20 cellular contexts compared by ENCODE assay signal in genomic region chr22:37846433-37846832, GRCh38. TPM values are rescaled to one million over a fixed set of nuclear protein-coding genes. Genes with fewer than 3 reads are reported as not detected.
DNase-seq lines count a peak whose midpoint lies in the region; ATAC-seq, FAIRE-seq and TF ChIP-seq lines count a peak whose summit lies in the region.
"Had no signal": no experiment of that assay in that cellular context is flagged by ENCODE, and none has a peak within 500 bp of the region (broad histone marks: within the 10 kb centered on the region; RNA-seq: fewer than 3 reads in every experiment).

No MANE protein-coding gene starts in this region.

- H3K27me3 ChIP-seq in CD4-positive, CD25-positive, alpha-beta regulatory T cell (ENCODE audit: control insufficient read depth, insufficient read depth, low read length), result no peaks in the 10 kb centered on the region
- no peaks in the 10 kb centered on the region for H3K27me3 ChIP-seq in K562 (ENCODE audit: control insufficient read depth in 2 of 2, insufficient read depth in 2 of 2, low read length in 2 of 2)
- no peaks in the 10 kb centered on the region for H3K27me3 ChIP-seq in Peyer's patch

- H3K36me3 ChIP-seq in CD4-positive, CD25-positive, alpha-beta regulatory T cell (ENCODE audit: control insufficient read depth, insufficient read depth, low read length), result peaks cover 7% of the 10 kb centered on the region
- H3K36me3 ChIP-seq in K562 (ENCODE audit: control insufficient read depth, insufficient read depth, low read length) (peaks cover 24% of the 10 kb centered on the region; the same call in 2 of the 3 replicates), Peyer's patch (peaks cover 0 to 4% (median 0%) of the 10 kb centered on the region in 3 donors)

- H2AFZ ChIP-seq in K562 (ENCODE audit: low read depth, low read length), result no peak overlapping the region

- H4K20me1 ChIP-seq in K562 (replicated peaks; ENCODE audit: control insufficient read depth, insufficient read depth, low read length), result no peaks in the 10 kb centered on the region

- peaks cover 36% of the 10 kb centered on the region for H3K4me1 Mint-ChIP-seq in T-helper 2 cell treated with Interferon-gamma antibody and Interleukin-4, amounts not matched to agents 5 μg/mL and 100 μg/mL, for 36 hours (ENCODE audit: low read depth)
- peaks cover 23 to 62% (median 37%) of the 10 kb centered on the region in 4 donors for H3K4me1 Mint-ChIP-seq in CD4-positive, CD25-positive, alpha-beta regulatory T cell

- no peak overlapping the region for H3K4me2 ChIP-seq in K562 (ENCODE audit: insufficient read depth, low read length)

- TF ChIP-seq EP300 in K562 (IDR thresholded peaks at IDR 0.05; ENCODE audit: low read length), result no peak

- peaks cover 3% of the 10 kb centered on the region for H3K9me3 Mint-ChIP-seq in T-helper 2 cell treated with Interferon-gamma antibody and Interleukin-4, amounts not matched to agents 5 μg/mL and 100 μg/mL, for 36 hours
- H3K9me3 Mint-ChIP-seq in CD4-positive, CD25-positive, alpha-beta regulatory T cell, result no peaks in the 10 kb centered on the region

- TF ChIP-seq RAD21 in K562 (CRISPR knock-in tag; conservative IDR thresholded peaks at IDR 0.05 in 1 of 2, IDR thresholded peaks at IDR 0.05 in 1 of 2), result no peak

- H3K4me3 ChIP-seq in CD4-positive, CD25-positive, alpha-beta regulatory T cell (ENCODE audit: low read depth, low read length), result no peak overlapping the region
- H3K4me3 ChIP-seq in K562 (no peak overlapping the region), Peyer's patch (no peak overlapping the region)

- H3K9me1 ChIP-seq in K562 (ENCODE audit: control insufficient read depth, insufficient read depth, low read length), result no peaks in the 10 kb centered on the region

- H3K9me3 ChIP-seq in CD4-positive, CD25-positive, alpha-beta regulatory T cell (ENCODE audit: control insufficient read depth in 2 of 2, low read length in 2 of 2), result no peaks in the 10 kb centered on the region
- H3K9me3 ChIP-seq in K562 (replicated peaks; ENCODE audit: control insufficient read depth, insufficient read depth, low read depth, low read length) (peaks cover 4% of the 10 kb centered on the region; the same call in 1 of the 2 replicates), Peyer's patch (no peaks in the 10 kb centered on the region)

- no peak overlapping the region for H3K27ac ChIP-seq in CD4-positive, CD25-positive, alpha-beta regulatory T cell (ENCODE audit: insufficient read depth, low read length, poor library complexity, severe bottlenecking)
- H3K27ac ChIP-seq in K562 (ENCODE audit: extremely low read depth, low read depth, low read length) (no peak overlapping the region), Peyer's patch (no peak overlapping the region)

- H3K4me3 Mint-ChIP-seq in T-helper 2 cell treated with Interferon-gamma antibody and Interleukin-4, amounts not matched to agents 5 μg/mL and 100 μg/mL, for 36 hours, result peak overlapping the region; percentile 15
- H3K4me3 Mint-ChIP-seq in CD4-positive, CD25-positive, alpha-beta regulatory T cell, result peak overlapping the region in 3 of 4 donors; percentile 41 to 97 (median 90)

- no peak for DNase-seq in T-helper 2 cell treated with Interferon-gamma antibody and Interleukin-4, amounts not matched to agents 5 μg/mL and 100 μg/mL, for 36 hours (ENCODE audit: low spot score)
- DNase-seq in T-helper 2 cell, result no peak
- DNase-seq in CD4-positive, CD25-positive, alpha-beta regulatory T cell, result no peak
- DNase-seq in K562 (ENCODE audit: extremely low read depth in 1 of 4, low spot score in 3 of 4), result no peak
- DNase-seq in Peyer's patch, result no peak
- DNase-seq: 8988T, DMS79 treated with DMSO at 0.1 percent for 48 hours, Karpas-422, MM.1S, NCI-H1105, NCI-H1694, NCI-H2107, NCI-H2227 treated with DMSO at 0.1 percent for 48 hours, NCI-H524 treated with DMSO at 0.1 percent for 48 hours, SHP77 had no signal

- WGBS in K562 (ENCODE audit: insufficient coverage, low coverage, missing lambda C conversion rate), result 79% methylated on average over 2 of the region's 2 CpGs

- H3K4me1 ChIP-seq in CD4-positive, CD25-positive, alpha-beta regulatory T cell (ENCODE audit: control insufficient read depth, insufficient read depth, low read length, poor library complexity, severe bottlenecking), result peaks cover 36% of the 10 kb centered on the region
- peaks cover 11 to 17% of the 10 kb centered on the region in 2 experiments; a peak in 4 of 5 replicates for H3K4me1 ChIP-seq in K562 (replicated peaks in 1 of 2; ENCODE audit: control insufficient read depth in 2 of 2, insufficient read depth in 2 of 2, low read length in 2 of 2)
- peaks cover 3 to 27% (median 12%) of the 10 kb centered on the region in 4 donors for H3K4me1 ChIP-seq in Peyer's patch

- POLR2A ChIA-PET in K562 (lab: Yijun Ruan, JAX), result interaction anchor here (0.6 to 0.7 kb wide), 2 partner anchors 29 to 160 kb away, joined by 4 read pairs; partner anchors contain the start of gene NOL12

- H3K9ac ChIP-seq in K562 (ENCODE audit: insufficient read depth in 1 of 2, low read depth in 2 of 2, low read length in 2 of 2), result no peak overlapping the region

- no peak for ATAC-seq in CD4-positive, CD25-positive, alpha-beta regulatory T cell (ENCODE audit: low read depth in 2 of 2)
- ATAC-seq in K562 (no peak), HG03280 (IDR thresholded peaks at IDR 0.05; ENCODE audit: unreplicated experiment) (no peak)
- ATAC-seq: Panc1 had no signal

- no peak for TF ChIP-seq POLR2A in K562 (conservative IDR thresholded peaks at IDR 0.05)
- no peak for TF ChIP-seq POLR2A in Peyer's patch (IDR thresholded peaks at IDR 0.05)

- H3K27ac Mint-ChIP-seq in T-helper 2 cell treated with Interferon-gamma antibody and Interleukin-4, amounts not matched to agents 5 μg/mL and 100 μg/mL, for 36 hours, result no peak overlapping the region
- no peak overlapping the region for H3K27ac Mint-ChIP-seq in CD4-positive, CD25-positive, alpha-beta regulatory T cell

- CTCF ChIA-PET in K562 (lab: Yijun Ruan, JAX; ENCODE audit: low intra/inter-chr PET ratio), result no interaction called here

- BruUV-seq in K562 (replicated peaks; lab: Mats Ljungman, UMichigan), result no TSS peak

- intact Hi-C loops in K562 (cut with micrococcal nuclease), result no loop called here

- peaks cover 62% of the 10 kb centered on the region for H3K79me2 ChIP-seq in K562 (ENCODE audit: control insufficient read depth, insufficient read depth, low read length)

- H3K27me3 Mint-ChIP-seq in T-helper 2 cell treated with Interferon-gamma antibody and Interleukin-4, amounts not matched to agents 5 μg/mL and 100 μg/mL, for 36 hours (ENCODE audit: low read depth), result no peaks in the 10 kb centered on the region
- H3K27me3 Mint-ChIP-seq in CD4-positive, CD25-positive, alpha-beta regulatory T cell, result no peaks in the 10 kb centered on the region

- H3K36me3 Mint-ChIP-seq in T-helper 2 cell treated with Interferon-gamma antibody and Interleukin-4, amounts not matched to agents 5 μg/mL and 100 μg/mL, for 36 hours (ENCODE audit: low read depth), result peaks cover 35% of the 10 kb centered on the region
- peaks cover 8% of the 10 kb centered on the region for H3K36me3 Mint-ChIP-seq in CD4-positive, CD25-positive, alpha-beta regulatory T cell

- FAIRE-seq in K562 (lab: Jason Lieb, UNC), result no peak
- FAIRE-seq: H54 had no signal

- TF ChIP-seq CTCF in K562 (IDR thresholded peaks at IDR 0.05 in 2 of 3, conservative IDR thresholded peaks at IDR 0.05 in 1 of 3; ENCODE audit: insufficient read depth in 2 of 3, low read depth in 1 of 3, low read length in 3 of 3) (no peak), Peyer's patch (IDR thresholded peaks at IDR 0.05) (no peak)

- in situ Hi-C loops in K562 (cut with MboI), result no loop called here

RNA-seq across cellular contexts. Expression of gene ANKRD54, which starts 2.3 kb away (rescaled TPM):
- total RNA-seq in CD4-positive, CD25-positive, alpha-beta regulatory T cell, result 18.8 TPM
- polyA plus RNA-seq in CD4-positive, CD25-positive, alpha-beta regulatory T cell, result 10 to 100 TPM; 15.4 to 21.4 (median 19.8) TPM
- 21.8 and 45.7 TPM in 2 replicates for total RNA-seq in K562 (2011; cell fraction: chromatin; rRNA removed; ENCODE audit: low replicate concordance)
- 36.7 and 40.0 TPM in 2 replicates for total RNA-seq in K562 (2011; cell fraction: nucleolus; rRNA removed)
- 35.6 and 41.5 TPM in 2 replicates for total RNA-seq in K562 (2011; cell fraction: nucleoplasm; rRNA removed)
- total RNA-seq in K562 (2014; rRNA removed), result 22.9 and 27.5 TPM in 2 replicates
- 8.8 and 11.5 TPM in 2 replicates for total RNA-seq in K562 (2014; rRNA removed; fragmentation: Illumina TruSeq; extraction: Trizol)
- 16.1 and 17.0 TPM in 2 replicates for total RNA-seq in K562 (2015; rRNA removed; fragmentation: Illumina TruSeq; extraction: Trizol)
- total RNA-seq in K562 (2021), result 23.6 and 24.3 TPM in 2 replicates
- 14.5 and 21.8 TPM in 2 replicates for polyA plus RNA-seq in K562 (2011; rRNA removed)
- polyA plus RNA-seq in K562 (2011; cell fraction: cytosol; rRNA removed), result 21.8 and 41.2 TPM in 2 replicates
- 56.1 and 59.2 TPM in 2 replicates for polyA plus RNA-seq in K562 (2011; cell fraction: nucleus; rRNA removed)
- 16.4 and 21.6 TPM in 2 replicates for polyA plus RNA-seq in K562 (2012)
- polyA plus RNA-seq in K562 (2014; fragmentation: Illumina TruSeq; extraction: Trizol), result 17.5 and 21.6 TPM in 2 replicates
- 10 to 100 TPM in 1 of 2 experiments, 1 to 10 TPM in 1; 5.9 to 11.6 TPM for polyA plus RNA-seq in K562 (2014; fragmentation: Nextera tagmentation; extraction: Ambion mirVana)
- 22.4 and 24.6 TPM in 2 replicates for polyA plus RNA-seq in K562 (2014; rRNA removed)
- 5.2 and 12.7 TPM in 2 replicates for polyA minus RNA-seq in K562 (2011; rRNA and poly(A)+ RNA removed)
- polyA minus RNA-seq in K562 (2011; cell fraction: cytosol; rRNA and poly(A)+ RNA removed), result 9.3 and 11.3 TPM in 2 replicates
- 10.1 and 12.6 TPM in 2 replicates for polyA minus RNA-seq in K562 (2011; cell fraction: nucleus; rRNA and poly(A)+ RNA removed)
- total RNA-seq in Peyer's patch, result 10 to 100 TPM; 24.9 to 43.3 (median 33.8) TPM

RNA-seq across cellular contexts. Expression of gene EIF3L, which starts 2.8 kb away (rescaled TPM):
- 390 TPM for total RNA-seq in CD4-positive, CD25-positive, alpha-beta regulatory T cell
- 100 to 1,000 TPM; 267 to 354 (median 308) TPM for polyA plus RNA-seq in CD4-positive, CD25-positive, alpha-beta regulatory T cell
- total RNA-seq in K562 (2011; cell fraction: chromatin; rRNA removed; ENCODE audit: low replicate concordance), result 160 and 200 TPM in 2 replicates
- 170 and 183 TPM in 2 replicates for total RNA-seq in K562 (2011; cell fraction: nucleolus; rRNA removed)
- 181 and 259 TPM in 2 replicates for total RNA-seq in K562 (2011; cell fraction: nucleoplasm; rRNA removed)
- total RNA-seq in K562 (2014; rRNA removed) (282 and 295 TPM in 2 replicates), K562 (2014; rRNA removed; fragmentation: Illumina TruSeq; extraction: Trizol) (347 and 353 TPM in 2 replicates), K562 (2015; rRNA removed; fragmentation: Illumina TruSeq; extraction: Trizol) (306 and 312 TPM in 2 replicates), K562 (2021) (402 and 426 TPM in 2 replicates), Peyer's patch (100 to 1,000 TPM; 123 to 229 (median 185) TPM)
- polyA plus RNA-seq in K562 (2011; rRNA removed) (699 and 703 TPM in 2 replicates), K562 (2014; fragmentation: Illumina TruSeq; extraction: Trizol) (395 and 506 TPM in 2 replicates), K562 (2014; fragmentation: Nextera tagmentation; extraction: Ambion mirVana) (100 to 1,000 TPM; 368 to 462 TPM), K562 (2014; rRNA removed) (257 and 313 TPM in 2 replicates)
- polyA plus RNA-seq in K562 (2011; cell fraction: cytosol; rRNA removed), result 552 and 733 TPM in 2 replicates
- 176 and 282 TPM in 2 replicates for polyA plus RNA-seq in K562 (2011; cell fraction: nucleus; rRNA removed)
- polyA plus RNA-seq in K562 (2012), result 544 and 794 TPM in 2 replicates
- 964 and 1,011 TPM in 2 replicates for polyA minus RNA-seq in K562 (2011; rRNA and poly(A)+ RNA removed)
- polyA minus RNA-seq in K562 (2011; cell fraction: cytosol; rRNA and poly(A)+ RNA removed), result 200 and 235 TPM in 2 replicates
- 52.8 and 107 TPM in 2 replicates for polyA minus RNA-seq in K562 (2011; cell fraction: nucleus; rRNA and poly(A)+ RNA removed)

RNA-seq across cellular contexts. Expression of gene GALR3, which starts 23.3 kb away (rescaled TPM):
- not detected for total RNA-seq in CD4-positive, CD25-positive, alpha-beta regulatory T cell
- not detected for polyA plus RNA-seq in CD4-positive, CD25-positive, alpha-beta regulatory T cell
- total RNA-seq in K562 (2011; cell fraction: chromatin; rRNA removed; ENCODE audit: low replicate concordance), result 0.44 TPM in 1 of 2 replicates, not detected in the other
- total RNA-seq in K562 (2011; cell fraction: nucleolus; rRNA removed), result 0.33 and 0.53 TPM in 2 replicates
- total RNA-seq in K562 (2011; cell fraction: nucleoplasm; rRNA removed), result 0.69 TPM in 1 of 2 replicates, not detected in the other
- 0.24 TPM in 1 of 2 replicates, not detected in the other for total RNA-seq in K562 (2014; rRNA removed)
- not detected in 2 replicates for total RNA-seq in K562 (2014; rRNA removed; fragmentation: Illumina TruSeq; extraction: Trizol)
- not detected in 2 replicates for total RNA-seq in K562 (2015; rRNA removed; fragmentation: Illumina TruSeq; extraction: Trizol)
- 0.13 and 0.31 TPM in 2 replicates for total RNA-seq in K562 (2021)
- polyA plus RNA-seq in K562 (2011; rRNA removed), result 0.11 TPM in 1 of 2 replicates, not detected in the other
- polyA plus RNA-seq in K562 (2011; cell fraction: cytosol; rRNA removed), result 0.07 TPM in 1 of 2 replicates, not detected in the other
- 0.33 and 0.38 TPM in 2 replicates for polyA plus RNA-seq in K562 (2011; cell fraction: nucleus; rRNA removed)
- 0.28 TPM in 1 of 2 replicates, not detected in the other for polyA plus RNA-seq in K562 (2012)
- polyA plus RNA-seq in K562 (2014; fragmentation: Illumina TruSeq; extraction: Trizol), result not detected in 2 replicates
- polyA plus RNA-seq in K562 (2014; fragmentation: Nextera tagmentation; extraction: Ambion mirVana), result not detected
- not detected in 2 replicates for polyA plus RNA-seq in K562 (2014; rRNA removed)
- polyA minus RNA-seq in K562 (2011; rRNA and poly(A)+ RNA removed), result not detected in 2 replicates
- polyA minus RNA-seq in K562 (2011; cell fraction: cytosol; rRNA and poly(A)+ RNA removed), result not detected in 2 replicates
- polyA minus RNA-seq in K562 (2011; cell fraction: nucleus; rRNA and poly(A)+ RNA removed), result 0.27 TPM in 1 of 2 replicates, not detected in the other
- not detected for total RNA-seq in Peyer's patch
- total RNA-seq: G401 had no signal
- polyA plus RNA-seq: BJ had no signal

RNA-seq across cellular contexts. Expression of gene GCAT, which starts 38.7 kb away (rescaled TPM):
- 0.72 TPM for total RNA-seq in CD4-positive, CD25-positive, alpha-beta regulatory T cell
- polyA plus RNA-seq in CD4-positive, CD25-positive, alpha-beta regulatory T cell, result 1 to 10 TPM in 3 of 4 donors, under 1 TPM in 1; 0.45 to 2.0 (median 1.4) TPM
- 16.0 and 39.6 TPM in 2 replicates for total RNA-seq in K562 (2011; cell fraction: chromatin; rRNA removed; ENCODE audit: low replicate concordance)
- total RNA-seq in K562 (2011; cell fraction: nucleolus; rRNA removed), result 46.5 and 53.8 TPM in 2 replicates
- total RNA-seq in K562 (2011; cell fraction: nucleoplasm; rRNA removed), result 23.7 and 29.9 TPM in 2 replicates
- total RNA-seq in K562 (2014; rRNA removed) (69.9 and 81.1 TPM in 2 replicates), K562 (2014; rRNA removed; fragmentation: Illumina TruSeq; extraction: Trizol) (9.3 and 13.6 TPM in 2 replicates), K562 (2015; rRNA removed; fragmentation: Illumina TruSeq; extraction: Trizol) (26.4 TPM in 2 replicates), K562 (2021) (61.7 and 63.4 TPM in 2 replicates), Peyer's patch (1 to 10 TPM; 3.8 to 9.3 (median 8.9) TPM)
- polyA plus RNA-seq in K562 (2011; rRNA removed) (21.1 and 31.0 TPM in 2 replicates), K562 (2014; fragmentation: Illumina TruSeq; extraction: Trizol) (31.8 and 50.7 TPM in 2 replicates), K562 (2014; fragmentation: Nextera tagmentation; extraction: Ambion mirVana) (1 to 10 TPM; 1.9 to 5.3 TPM), K562 (2014; rRNA removed) (57.7 and 57.8 TPM in 2 replicates)
- polyA plus RNA-seq in K562 (2011; cell fraction: cytosol; rRNA removed), result 32.3 and 62.2 TPM in 2 replicates
- polyA plus RNA-seq in K562 (2011; cell fraction: nucleus; rRNA removed), result 68.1 and 71.9 TPM in 2 replicates
- polyA plus RNA-seq in K562 (2012), result 31.0 and 75.8 TPM in 2 replicates
- polyA minus RNA-seq in K562 (2011; rRNA and poly(A)+ RNA removed), result 6.5 and 8.8 TPM in 2 replicates
- 29.9 and 31.5 TPM in 2 replicates for polyA minus RNA-seq in K562 (2011; cell fraction: cytosol; rRNA and poly(A)+ RNA removed)
- 15.6 and 25.7 TPM in 2 replicates for polyA minus RNA-seq in K562 (2011; cell fraction: nucleus; rRNA and poly(A)+ RNA removed)

RNA-seq across cellular contexts. Expression of gene MICALL1, which starts 59.7 kb away (rescaled TPM):
- total RNA-seq in CD4-positive, CD25-positive, alpha-beta regulatory T cell, result 25.2 TPM
- polyA plus RNA-seq in CD4-positive, CD25-positive, alpha-beta regulatory T cell, result 1 to 10 TPM; 1.1 to 2.4 (median 1.7) TPM
- total RNA-seq in K562 (2011; cell fraction: chromatin; rRNA removed; ENCODE audit: low replicate concordance), result 12.3 and 33.3 TPM in 2 replicates
- 19.0 and 19.9 TPM in 2 replicates for total RNA-seq in K562 (2011; cell fraction: nucleolus; rRNA removed)
- 13.0 and 15.6 TPM in 2 replicates for total RNA-seq in K562 (2011; cell fraction: nucleoplasm; rRNA removed)
- total RNA-seq in K562 (2014; rRNA removed), result 9.3 and 13.9 TPM in 2 replicates
- 5.9 and 6.4 TPM in 2 replicates for total RNA-seq in K562 (2014; rRNA removed; fragmentation: Illumina TruSeq; extraction: Trizol)
- total RNA-seq in K562 (2015; rRNA removed; fragmentation: Illumina TruSeq; extraction: Trizol), result 6.1 and 7.6 TPM in 2 replicates
- total RNA-seq in K562 (2021), result 20.4 and 21.5 TPM in 2 replicates
- 4.0 and 5.8 TPM in 2 replicates for polyA plus RNA-seq in K562 (2011; rRNA removed)
- polyA plus RNA-seq in K562 (2011; cell fraction: cytosol; rRNA removed), result 4.8 and 10.3 TPM in 2 replicates
- 5.8 and 9.0 TPM in 2 replicates for polyA plus RNA-seq in K562 (2011; cell fraction: nucleus; rRNA removed)
- 11.6 and 27.8 TPM in 2 replicates for polyA plus RNA-seq in K562 (2012)
- polyA plus RNA-seq in K562 (2014; fragmentation: Illumina TruSeq; extraction: Trizol), result 10.4 and 11.4 TPM in 2 replicates
- under 1 TPM; 0.32 to 0.62 TPM for polyA plus RNA-seq in K562 (2014; fragmentation: Nextera tagmentation; extraction: Ambion mirVana)
- polyA plus RNA-seq in K562 (2014; rRNA removed), result 7.7 and 8.2 TPM in 2 replicates
- 8.1 and 9.1 TPM in 2 replicates for polyA minus RNA-seq in K562 (2011; rRNA and poly(A)+ RNA removed)
- polyA minus RNA-seq in K562 (2011; cell fraction: cytosol; rRNA and poly(A)+ RNA removed), result 12.0 and 19.4 TPM in 2 replicates
- polyA minus RNA-seq in K562 (2011; cell fraction: nucleus; rRNA and poly(A)+ RNA removed), result 4.3 and 6.9 TPM in 2 replicates
- total RNA-seq in Peyer's patch, result 10 to 100 TPM; 24.5 to 49.0 (median 31.8) TPM
